ENCODE assay signal across 8 cellular contexts in genomic region chr19:48878219-48879024, GRCh38. TPM values are rescaled to one million over a fixed set of nuclear protein-coding genes. Genes with fewer than 3 reads are reported as not detected.
DNase-seq lines count a peak whose midpoint lies in the region; ATAC-seq and TF ChIP-seq lines count a peak whose summit lies in the region.
"Had no signal": no experiment of that assay in that cellular context is flagged by ENCODE, and none has a peak within 500 bp of the region (broad histone marks: within the 10 kb centered on the region; RNA-seq: fewer than 3 reads in every experiment).

No MANE protein-coding gene starts in this region.

- H3K9me3 ChIP-seq in right atrium auricular region (no peaks in the 10 kb centered on the region), stomach smooth muscle (ENCODE audit: control insufficient read depth in 2 of 2, low read length in 2 of 2) (no peaks in the 10 kb centered on the region)

- TF ChIP-seq CTCF in right atrium auricular region (IDR thresholded peaks at IDR 0.05), result no peak

- H3K36me3 ChIP-seq in right atrium auricular region, result peaks cover 54% of the 10 kb centered on the region
- peaks cover 13 to 24% of the 10 kb centered on the region in 2 donors for H3K36me3 ChIP-seq in stomach smooth muscle (ENCODE audit: control insufficient read depth in 2 of 2, insufficient read depth in 2 of 2, low read length in 2 of 2)

- in situ Hi-C loops in KBM-7 (cut with MboI; ENCODE audit: low pct_unique_long_range_greater_than_20kb, low sequenced_read_pairs), result no loop called here

- ATAC-seq in GM21529 (IDR thresholded peaks at IDR 0.05; ENCODE audit: unreplicated experiment), result no peak
- ATAC-seq: SK-N-SH treated with all-trans-retinoic acid at 6 μM for 48 hours had no signal

- H3K9ac ChIP-seq in stomach smooth muscle (ENCODE audit: low read length in 2 of 2), result no peak overlapping the region

- H3K27ac ChIP-seq in right atrium auricular region (peak overlapping the region; percentile 99 to 100), stomach smooth muscle (ENCODE audit: low read length) (peak overlapping the region; percentile 11)

- DNase-seq in HUDEP-2 (lab: John Stamatoyannopoulos, UW; ENCODE audit: unreplicated experiment in 76 of 76), result peak in 73 of 76 experiments; percentile 68 to 100 (median 98)
- DNase-seq in activated T-cell treated with anti-CD3 and anti-CD28 coated beads, Interleukin-2, amount 50 U/mL, for 48 hours, result peak; percentile 36 to 39
- peak; percentile 89 for DNase-seq in right atrium auricular region (ENCODE audit: low spot score)
- no peak for DNase-seq in KBM-7
- no peak for DNase-seq in NCI-H524 treated with DMSO at 0.1 percent for 48 hours (lab: John Stamatoyannopoulos, UW)

- H3K4me1 ChIP-seq in right atrium auricular region (peaks cover 0 to 67% of the 10 kb centered on the region in 2 donors), stomach smooth muscle (ENCODE audit: control insufficient read depth, insufficient read depth, low read length) (peaks cover 30% of the 10 kb centered on the region)

- H3K27me3 ChIP-seq in right atrium auricular region (no peaks in the 10 kb centered on the region), stomach smooth muscle (ENCODE audit: control insufficient read depth in 1 of 2, insufficient read depth in 2 of 2, low read length in 2 of 2) (no peaks in the 10 kb centered on the region)

- H3K4me3 ChIP-seq in right atrium auricular region, result no peak overlapping the region
- no peak overlapping the region for H3K4me3 ChIP-seq in stomach smooth muscle (ENCODE audit: low read length in 2 of 2)

RNA-seq across cellular contexts. Expression of gene PPP1R15A, which starts 6.2 kb away (rescaled TPM):
- 10 to 100 TPM; 55.0 to 97.6 TPM for total RNA-seq in right atrium auricular region

RNA-seq across cellular contexts. Expression of gene PLEKHA4, which starts 10.0 kb away (rescaled TPM):
- total RNA-seq in right atrium auricular region, result 10 to 100 TPM; 22.4 to 25.1 TPM

RNA-seq across cellular contexts. Expression of gene TULP2, which starts 20.1 kb away (rescaled TPM):
- not detected for total RNA-seq in right atrium auricular region

RNA-seq across cellular contexts. Expression of gene NUCB1, which starts 21.7 kb away (rescaled TPM):
- total RNA-seq in right atrium auricular region, result 100 to 1,000 TPM; 347 to 411 TPM

RNA-seq across cellular contexts. Expression of gene HSD17B14, which starts 42.1 kb away (rescaled TPM):
- 1 to 10 TPM; 3.7 to 6.3 TPM for total RNA-seq in right atrium auricular region

Comparison
In these comparisons a context has a peak if more than half of its experiments do, and no peak if none do; other contexts are left out.
1. DNase-seq: peak in HUDEP-2 (73 of 76), activated T-cell treated with anti-CD3 and anti-CD28 coated beads, Interleukin-2, amount 50 U/mL, for 48 hours (2 of 2) and right atrium auricular region (single experiment); none in KBM-7 (single experiment) and NCI-H524 treated with DMSO at 0.1 percent for 48 hours (single experiment).